10 cellular contexts compared by ENCODE assay signal in the genomic region with DNA sequence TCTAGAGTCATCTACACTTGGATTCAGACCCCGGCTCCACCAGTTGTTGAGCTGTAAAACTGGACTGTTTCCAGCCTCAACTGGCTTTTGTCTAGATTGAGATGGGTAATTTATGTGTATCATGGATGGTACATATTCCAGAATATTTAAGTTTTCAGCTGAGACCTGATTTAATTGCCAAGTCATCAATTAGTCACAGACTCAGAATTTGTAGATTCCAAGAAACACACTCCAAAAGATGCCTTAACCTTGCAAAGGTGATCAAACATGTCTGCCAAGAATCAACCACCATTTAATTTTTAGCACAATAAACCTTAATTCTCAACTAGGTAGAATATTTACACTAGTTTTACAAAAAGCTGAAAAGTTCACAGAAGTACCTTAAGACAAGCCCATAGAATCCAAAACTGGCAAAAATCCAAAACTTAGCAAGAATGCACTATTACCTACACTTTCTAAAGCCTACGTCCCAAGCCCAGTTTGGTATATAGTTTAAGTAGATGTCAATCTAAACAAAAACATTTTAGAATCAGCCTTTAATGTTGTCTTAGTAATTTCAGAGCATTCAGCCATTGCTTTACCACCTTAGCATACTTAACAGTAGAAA. TPM values are rescaled to one million over a fixed set of nuclear protein-coding genes. Genes with fewer than 3 reads are reported as not detected.
DNase-seq lines count a peak whose midpoint lies in the region; ATAC-seq and TF ChIP-seq lines count a peak whose summit lies in the region.
"Had no signal": no experiment of that assay in that cellular context is flagged by ENCODE, and none has a peak within 500 bp of the region (broad histone marks: within the 10 kb centered on the region; RNA-seq: fewer than 3 reads in every experiment).

No MANE protein-coding gene starts in this region.

- H3K9me3 ChIP-seq in OCI-LY7 (ENCODE audit: low read length) (no peaks in the 10 kb centered on the region), gastrocnemius medialis (no peaks in the 10 kb centered on the region)

- CTCF ChIA-PET in OCI-LY7 (lab: Charles Lee; ENCODE audit: unreplicated experiment): no interaction called here

- BruUV-seq in OCI-LY7 (replicated peaks; lab: Mats Ljungman, UMichigan): no TSS peak

- TF ChIP-seq POLR2A in gastrocnemius medialis (IDR thresholded peaks at IDR 0.05): no peak

- H3K36me3 ChIP-seq in OCI-LY7 (ENCODE audit: insufficient read depth, low read length): no peaks in the 10 kb centered on the region
- no peaks in the 10 kb centered on the region for H3K36me3 ChIP-seq in gastrocnemius medialis

- DNase-seq in activated CD4-positive, alpha-beta T cell treated with anti-CD3 and anti-CD28 coated beads, Interleukin-2, amount 10 ng/mL, durations not matched to agents 24 days and 14 days: no peak
- DNase-seq in activated CD4-positive, alpha-beta T cell treated with anti-CD3 and anti-CD28 coated beads, Interleukin-2, amount 50 U/mL, for 1 hour: no peak
- no peak for DNase-seq in OCI-LY7 (ENCODE audit: low spot score)
- no peak for DNase-seq in central memory CD8-positive, alpha-beta T cell (ENCODE audit: low spot score in 2 of 2)
- DNase-seq in gastrocnemius medialis: no peak
- DNase-seq in superior temporal gyrus (ENCODE audit: extremely low spot score): no peak
- DNase-seq: NCI-H1417, nucleus accumbens had no signal

- H3K9me3 Mint-ChIP-seq in activated CD4-positive, alpha-beta T cell treated with anti-CD3 and anti-CD28 coated beads, Interleukin-2, amount 10 ng/mL, durations not matched to agents 24 days and 14 days: no peaks in the 10 kb centered on the region
- no peaks in the 10 kb centered on the region for H3K9me3 Mint-ChIP-seq in central memory CD8-positive, alpha-beta T cell

- H4K20me1 ChIP-seq in OCI-LY7 (ENCODE audit: insufficient read depth, low read length): peaks cover 32% of the 10 kb centered on the region

- no peak for ATAC-seq in central memory CD8-positive, alpha-beta T cell (replicated peaks; ENCODE audit: extremely low read depth, poor library complexity, severe bottlenecking)
- ATAC-seq in gastrocnemius medialis: no peak
- no peak for ATAC-seq in HG03280 (IDR thresholded peaks at IDR 0.05; ENCODE audit: unreplicated experiment)
- ATAC-seq in HG03432 (IDR thresholded peaks at IDR 0.05; ENCODE audit: unreplicated experiment): no peak

- H3K79me2 ChIP-seq in OCI-LY7 (ENCODE audit: insufficient read depth, low read depth, low read length): peaks cover 86% of the 10 kb centered on the region

- H3K4me1 ChIP-seq in OCI-LY7 (ENCODE audit: insufficient read depth, low read length, poor library complexity, severe bottlenecking): peaks cover 21% of the 10 kb centered on the region
- peaks cover 53 to 63% of the 10 kb centered on the region in 2 donors for H3K4me1 ChIP-seq in gastrocnemius medialis

- H3K4me2 ChIP-seq in OCI-LY7 (ENCODE audit: low read length): 0 out of 2 replicates have a peak overlapping the region, but pooled peaks have one; percentile 57

- intact Hi-C loops in activated CD4-positive, alpha-beta T cell treated with anti-CD3 and anti-CD28 coated beads, Interleukin-2, amount 10 ng/mL, durations not matched to agents 24 days and 14 days (cut with micrococcal nuclease): loop anchor here (5.0 to 10.0 kb wide), 3 partner anchors 125 to 1393 kb away; partner anchors contain the start of genes DNAJA2, LONP2 and N4BP1
- intact Hi-C loops in OCI-LY7 (cut with micrococcal nuclease; ENCODE audit: unreplicated experiment): no loop called here
- intact Hi-C loops in gastrocnemius medialis (cut with DNase I; ENCODE audit: low total_unique reads): loop anchor here (10.0 kb wide), 1 partner anchor 87 kb away; no protein-coding TSS in a partner anchor

- peaks cover 42% of the 10 kb centered on the region for H3K4me1 Mint-ChIP-seq in activated CD4-positive, alpha-beta T cell treated with anti-CD3 and anti-CD28 coated beads, Interleukin-2, amount 10 ng/mL, durations not matched to agents 24 days and 14 days
- H3K4me1 Mint-ChIP-seq in central memory CD8-positive, alpha-beta T cell: peaks cover 29% of the 10 kb centered on the region

- peaks cover 2% of the 10 kb centered on the region for H3K36me3 Mint-ChIP-seq in activated CD4-positive, alpha-beta T cell treated with anti-CD3 and anti-CD28 coated beads, Interleukin-2, amount 10 ng/mL, durations not matched to agents 24 days and 14 days (ENCODE audit: low read depth)
- peaks cover 14% of the 10 kb centered on the region for H3K36me3 Mint-ChIP-seq in central memory CD8-positive, alpha-beta T cell (ENCODE audit: insufficient read depth)

- no peak overlapping the region for H2AFZ ChIP-seq in OCI-LY7 (ENCODE audit: low read length)

- H3K4me3 Mint-ChIP-seq in activated CD4-positive, alpha-beta T cell treated with anti-CD3 and anti-CD28 coated beads, Interleukin-2, amount 10 ng/mL, durations not matched to agents 24 days and 14 days: peak overlapping the region; percentile 89
- no peak overlapping the region for H3K4me3 Mint-ChIP-seq in central memory CD8-positive, alpha-beta T cell

- H3K27me3 ChIP-seq in gastrocnemius medialis: no peaks in the 10 kb centered on the region

- H3K27ac Mint-ChIP-seq in activated CD4-positive, alpha-beta T cell treated with anti-CD3 and anti-CD28 coated beads, Interleukin-2, amount 10 ng/mL, durations not matched to agents 24 days and 14 days: peak overlapping the region; percentile 15
- H3K27ac Mint-ChIP-seq in central memory CD8-positive, alpha-beta T cell (ENCODE audit: low read depth): peak overlapping the region; percentile 91

- H3K27ac ChIP-seq in OCI-LY7 (ENCODE audit: low read depth, low read length, poor library complexity, severe bottlenecking) (no peak overlapping the region), gastrocnemius medialis (peak overlapping the region; percentile 91 to 95 (median 92))

- no peaks in the 10 kb centered on the region for H3K9me2 ChIP-seq in OCI-LY7 (ENCODE audit: insufficient read depth, low read length)

- TF ChIP-seq CTCF in OCI-LY7 (conservative IDR thresholded peaks at IDR 0.05; ENCODE audit: low read length): no peak
- TF ChIP-seq CTCF in gastrocnemius medialis (IDR thresholded peaks at IDR 0.05 in 4 of 5, conservative IDR thresholded peaks at IDR 0.05 in 1 of 5): no peak

- H3K27me3 Mint-ChIP-seq in activated CD4-positive, alpha-beta T cell treated with anti-CD3 and anti-CD28 coated beads, Interleukin-2, amount 10 ng/mL, durations not matched to agents 24 days and 14 days: no peaks in the 10 kb centered on the region
- H3K27me3 Mint-ChIP-seq in central memory CD8-positive, alpha-beta T cell: no peaks in the 10 kb centered on the region

- POLR2A ChIA-PET in OCI-LY7 (lab: Charles Lee): interaction anchor here (0.6 to 2.2 kb wide), 3 partner anchors 13 to 1396 kb away, joined by 3 to 11 read pairs (median 5); no protein-coding TSS in a partner anchor

- in situ Hi-C loops in gastrocnemius medialis (cut with MboI; ENCODE audit: low sequenced_read_pairs in 4 of 4): no loop called here

- H3K4me3 ChIP-seq in OCI-LY7 (ENCODE audit: low read depth, low read length, poor library complexity, severe bottlenecking) (no peak overlapping the region), gastrocnemius medialis (no peak overlapping the region)

RNA-seq across cellular contexts. Expression of gene SIAH1, which starts 17.7 kb away (rescaled TPM):
- total RNA-seq in activated CD4-positive, alpha-beta T cell treated with anti-CD3 and anti-CD28 coated beads, Interleukin-2, amount 10 ng/mL, durations not matched to agents 24 days and 14 days: 13.5 and 15.1 TPM in 2 replicates
- total RNA-seq in OCI-LY7 (2014; rRNA removed; shearing (Covaris generic)): 15.7 and 22.8 TPM in 2 replicates
- total RNA-seq in OCI-LY7 (2022): 18.9 and 23.1 TPM in 2 replicates
- total RNA-seq in gastrocnemius medialis: 10 to 100 TPM; 19.9 to 21.0 (median 20.1) TPM
